In the genomic region with DNA sequence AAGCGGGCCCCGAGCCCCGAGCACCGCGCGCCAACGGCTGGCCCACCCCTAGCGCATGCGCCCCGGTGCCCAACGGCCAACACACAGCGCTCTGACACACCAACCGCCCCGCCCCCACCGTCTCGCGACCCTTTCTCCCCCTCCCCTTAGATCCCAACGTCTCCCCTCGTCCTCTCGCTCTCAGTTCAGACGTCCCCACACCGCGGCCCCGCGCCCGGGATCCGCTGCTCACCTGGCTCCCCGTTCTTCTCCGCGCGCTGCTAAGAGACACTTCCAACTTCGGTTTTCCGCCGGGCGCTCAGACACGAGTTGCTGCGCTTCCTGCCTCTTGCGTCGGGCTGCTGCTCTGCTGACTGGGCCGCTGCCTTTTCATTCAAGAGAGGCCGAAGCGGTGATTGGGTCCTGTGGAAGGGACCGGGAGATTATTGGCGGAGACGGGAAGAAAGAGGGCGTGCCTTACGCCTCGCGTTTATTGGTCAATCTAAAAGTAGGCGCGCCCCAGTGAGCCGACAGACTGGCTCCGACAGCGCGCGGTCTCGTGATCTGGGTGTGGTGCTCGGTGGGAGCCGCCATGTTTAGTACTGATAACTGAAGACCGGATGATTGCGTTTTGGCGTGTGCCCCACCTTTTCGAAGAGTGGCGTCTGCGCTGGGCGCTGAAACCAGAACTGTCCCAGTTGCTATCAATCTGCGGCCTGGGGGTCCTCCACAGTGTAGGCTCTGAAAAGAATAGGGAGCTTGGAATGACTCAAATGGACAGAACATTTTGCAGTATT, we compare ENCODE assay signal across 8 cellular contexts. TPM values are rescaled to one million over a fixed set of nuclear protein-coding genes. Genes with fewer than 3 reads are reported as not detected.
A peak's percentile ranks its signal among the peaks of the same experiment; 100 is the strongest.
DNase-seq lines count a peak whose midpoint lies in the region; ATAC-seq lines count a peak whose summit lies in the region.

Gene DDX39A, minus strand, starts transcription at position 304 of the 776 bp plus-strand sequence. CDS start 6,121 bp downstream, outside the sequence.

- peak within 1 kb of the TSS; percentile 94 for H3K27ac ChIP-seq in CD8-positive, alpha-beta memory T cell (ENCODE audit: low read depth, low read length)
- H3K27ac ChIP-seq in effector memory CD4-positive, alpha-beta T cell (ENCODE audit: insufficient read depth, low read length, poor library complexity, severe bottlenecking): peak within 1 kb of the TSS; percentile 95

- peaks cover 0 to 30% (median 3%) of the 10 kb centered on the region in 3 donors for H3K36me3 Mint-ChIP-seq in CD8-positive, alpha-beta memory T cell

- CTCF ChIA-PET in CD8-positive, alpha-beta memory T cell (lab: Charles Lee): interaction anchor here (0.8 to 1.9 kb wide), 10 partner anchors 10 to 283 kb away, joined by 3 to 14 read pairs (median 4); partner anchors contain the start of genes ASF1B and PKN1

- H3K9me3 Mint-ChIP-seq in CD8-positive, alpha-beta memory T cell: no peaks in the 10 kb centered on the region

- peak; percentile 95 to 99 (median 97) for DNase-seq in CD8-positive, alpha-beta memory T cell
- DNase-seq in HS-5 (ENCODE audit: low read depth): peak; percentile 99
- DNase-seq in NK-92 treated with Interleukin-12 subunit alpha and Interleukin-12 subunit beta, amount 100 ng/mL, for 24 hours (lab: John Stamatoyannopoulos, UW): peak; percentile 97
- peak; percentile 94 for DNase-seq in activated CD8-positive, alpha-beta memory T cell treated with anti-CD3 and anti-CD28 coated beads for 24 hours
- DNase-seq in effector memory CD4-positive, alpha-beta T cell: peak; percentile 96 to 97 (median 97)
- DNase-seq in lung microvascular endothelial cell (ENCODE audit: low read depth in 2 of 2): peak; percentile 100
- DNase-seq in stimulated activated CD4-positive, alpha-beta T cell treated with anti-CD3 and anti-CD28 coated beads, TNF-alpha, amount 100 ng/mL, for 48 hours (ENCODE audit: low read depth in 3 of 3): peak; percentile 92 to 96 (median 93)

- H3K27ac Mint-ChIP-seq in CD8-positive, alpha-beta memory T cell: peak within 1 kb of the TSS; percentile 91 to 98 (median 98)

- peaks cover 11% of the 10 kb centered on the region for H3K36me3 ChIP-seq in CD8-positive, alpha-beta memory T cell (ENCODE audit: insufficient read depth, low read length)
- H3K36me3 ChIP-seq in effector memory CD4-positive, alpha-beta T cell (ENCODE audit: control insufficient read depth, insufficient read depth, low read length): no peaks in the 10 kb centered on the region

- peaks cover 0 to 9% of the 10 kb centered on the region in 2 donors for H3K27me3 Mint-ChIP-seq in CD8-positive, alpha-beta memory T cell

- peaks cover 39% of the 10 kb centered on the region for H3K4me1 ChIP-seq in CD8-positive, alpha-beta memory T cell (ENCODE audit: insufficient read depth, low read length)
- peaks cover 32% of the 10 kb centered on the region for H3K4me1 ChIP-seq in effector memory CD4-positive, alpha-beta T cell (ENCODE audit: control insufficient read depth, insufficient read depth, low read length, poor library complexity, severe bottlenecking)

- H3K9me3 ChIP-seq in CD8-positive, alpha-beta memory T cell (ENCODE audit: low read length): no peaks in the 10 kb centered on the region
- no peaks in the 10 kb centered on the region for H3K9me3 ChIP-seq in effector memory CD4-positive, alpha-beta T cell (ENCODE audit: control insufficient read depth, low read length)

- H3K4me3 ChIP-seq in CD8-positive, alpha-beta memory T cell (ENCODE audit: low read length): peak within 1 kb of the TSS; percentile 72
- peak within 1 kb of the TSS; percentile 79 for H3K4me3 ChIP-seq in effector memory CD4-positive, alpha-beta T cell (ENCODE audit: insufficient read depth, low read depth, low read length, poor library complexity, severe bottlenecking)

- peak; percentile 90 for ATAC-seq in GM19468 (IDR thresholded peaks at IDR 0.05; ENCODE audit: extremely low read depth, unreplicated experiment)

- peaks cover 34 to 49% (median 47%) of the 10 kb centered on the region in 3 donors for H3K4me1 Mint-ChIP-seq in CD8-positive, alpha-beta memory T cell

- H3K4me3 Mint-ChIP-seq in CD8-positive, alpha-beta memory T cell: peak within 1 kb of the TSS; percentile 86 to 97 (median 93)

- H3K27me3 ChIP-seq in CD8-positive, alpha-beta memory T cell (ENCODE audit: insufficient read depth, low read length, poor library complexity, severe bottlenecking): no peaks in the 10 kb centered on the region
- no peaks in the 10 kb centered on the region for H3K27me3 ChIP-seq in effector memory CD4-positive, alpha-beta T cell (replicated peaks; ENCODE audit: control insufficient read depth, insufficient read depth, low read length, poor library complexity, severe bottlenecking)

- POLR2A ChIA-PET in CD8-positive, alpha-beta memory T cell (lab: Charles Lee): interaction anchor here (0.8 to 1.8 kb wide), 6 partner anchors 9 to 282 kb away, joined by 3 to 11 read pairs (median 4); partner anchors contain the start of gene ASF1B

RNA-seq across cellular contexts. Expression of gene DDX39A, which starts in this region (rescaled TPM):
- 100 to 1,000 TPM; 298 to 302 TPM for total RNA-seq in CD8-positive, alpha-beta memory T cell
- 110 TPM for polyA plus RNA-seq in CD8-positive, alpha-beta memory T cell
- 52.5 and 64.1 TPM in 2 replicates for total RNA-seq in lung microvascular endothelial cell

Comparison
In these comparisons a context has a peak if more than half of its experiments do, and no peak if none do; other contexts are left out.
1. Peak in every context shown above with its lines: DNase-seq, ATAC-seq, H3K4me3 ChIP-seq and H3K27ac ChIP-seq.